10 cellular contexts compared by ENCODE assay signal in genomic region chr4:4327652-4328121, GRCh38. TPM values are rescaled to one million over a fixed set of nuclear protein-coding genes. Genes with fewer than 3 reads are reported as not detected.
A peak's percentile ranks its signal among the peaks of the same experiment; 100 is the strongest.
DNase-seq lines count a peak whose midpoint lies in the region; ATAC-seq, FAIRE-seq and TF ChIP-seq lines count a peak whose summit lies in the region.
"Had no signal": no experiment of that assay in that cellular context is flagged by ENCODE, and none has a peak within 500 bp of the region (broad histone marks: within the 10 kb centered on the region; RNA-seq: fewer than 3 reads in every experiment).

No MANE protein-coding gene starts in this region.

- CTCF ChIA-PET in A549 (lab: Yijun Ruan, JAX) = no interaction called here

- TF ChIP-seq CTCF in A549 (IDR thresholded peaks at IDR 0.05) (no peak), astrocyte of the spinal cord (IDR thresholded peaks at IDR 0.05; ENCODE audit: low read depth, low read length) (peak; percentile 43)

- no peak for TF ChIP-seq POLR2A in A549 (IDR thresholded peaks at IDR 0.05; ENCODE audit: low read length)

- in situ Hi-C loops in GM23248 (cut with MboI) = no loop called here
- in situ Hi-C loops in astrocyte of the spinal cord (cut with HindIII; ENCODE audit: low sequenced_read_pairs) = no loop called here

- H3K36me3 ChIP-seq in GM23248 (ENCODE audit: low read depth) (no peaks in the 10 kb centered on the region), iPS-18a (ENCODE audit: control insufficient read depth, low read depth, low read length) (no peaks in the 10 kb centered on the region)
- H3K36me3 ChIP-seq: MG63 had no signal

- H3K9me3 ChIP-seq in A549 = no peaks in the 10 kb centered on the region
- H3K9me3 ChIP-seq in GM23248 (ENCODE audit: low read depth) = no peaks in the 10 kb centered on the region
- no peaks in the 10 kb centered on the region for H3K9me3 ChIP-seq in iPS-18a (ENCODE audit: control insufficient read depth, low read depth, low read length)
- H3K9me3 ChIP-seq: MG63 had no signal

- no peaks in the 10 kb centered on the region for H3K4me1 ChIP-seq in A549
- no peaks in the 10 kb centered on the region for H3K4me1 ChIP-seq in GM23248 (ENCODE audit: insufficient read depth)
- peaks cover 3% of the 10 kb centered on the region for H3K4me1 ChIP-seq in iPS-18a (ENCODE audit: control insufficient read depth, low read depth, low read length)

- no peak overlapping the region for H3K9ac ChIP-seq in GM23248
- H3K9ac ChIP-seq in iPS-18a (ENCODE audit: low read length) = no peak overlapping the region

- DNase-seq in A549 (ENCODE audit: low read depth in 1 of 2, low spot score in 1 of 2) = peak; percentile 10 to 11
- DNase-seq in GM23248 = peak; percentile 30
- DNase-seq in astrocyte of the spinal cord (ENCODE audit: low read depth, low spot score) = no peak
- DNase-seq in NCI-H1694 (lab: John Stamatoyannopoulos, UW) = no peak
- DNase-seq in NCI-H1092 (lab: John Stamatoyannopoulos, UW) = no peak
- DNase-seq: activated CD4-positive, alpha-beta T cell treated with anti-CD3 and anti-CD28 coated beads, Interleukin-2, amount 50 U/mL, for 1 hour; MG63 had no signal

- no peaks in the 10 kb centered on the region for H4K20me1 ChIP-seq in GM23248 (ENCODE audit: insufficient read depth)

- peaks cover 6% of the 10 kb centered on the region for H3F3A ChIP-seq in GM23248 (ENCODE audit: insufficient read depth)

- POLR2A ChIA-PET in A549 (lab: Yijun Ruan, JAX) = no interaction called here

- WGBS in A549 (ENCODE audit: missing lambda C conversion rate) = 74% methylated on average over 20 of the region's 22 CpGs
- 39 to 47% methylated on average over 22 of the region's 22 CpGs for WGBS in GM23248 (ENCODE audit: low coverage in 1 of 2, low lambda C conversion rate in 2 of 2, missing lambda C conversion rate in 2 of 2), 2 experiments

- TF ChIP-seq EP300 in A549 (IDR thresholded peaks at IDR 0.05) = no peak

- H3K79me2 ChIP-seq in GM23248 (ENCODE audit: insufficient read depth) = no peaks in the 10 kb centered on the region

- no peak overlapping the region for H3K4me3 ChIP-seq in A549
- no peak overlapping the region for H3K4me3 ChIP-seq in GM23248
- H3K4me3 ChIP-seq in astrocyte of the spinal cord (ENCODE audit: low read depth, low read length) = no peak overlapping the region
- peak overlapping the region; percentile 7 for H3K4me3 ChIP-seq in iPS-18a (ENCODE audit: low read length)
- H3K4me3 ChIP-seq: MG63 had no signal

- H3K9me2 ChIP-seq in GM23248 (ENCODE audit: insufficient read depth) = no peaks in the 10 kb centered on the region

- ATAC-seq in A549 (peak; percentile 47 to 69; a peak in 5 of 6 replicates), HG03097 (IDR thresholded peaks at IDR 0.05; ENCODE audit: low FRiP score, unreplicated experiment) (no peak), HG03432 (IDR thresholded peaks at IDR 0.05; ENCODE audit: unreplicated experiment) (no peak)

- no peak for FAIRE-seq in A549 (lab: Jason Lieb, UNC)

- no peak overlapping the region for H3K27ac ChIP-seq in A549
- no peak overlapping the region for H3K27ac ChIP-seq in GM23248
- H3K27ac ChIP-seq in iPS-18a (ENCODE audit: low read length) = no peak overlapping the region

- H3K4me2 ChIP-seq in A549 (no peak overlapping the region), GM23248 (ENCODE audit: unreplicated experiment) (no peak overlapping the region)

- H2AFZ ChIP-seq in GM23248 = no peak overlapping the region

- H3K27me3 ChIP-seq in GM23248 (replicated peaks; ENCODE audit: insufficient read depth) (no peaks in the 10 kb centered on the region), iPS-18a (ENCODE audit: control insufficient read depth, insufficient read depth, low read length) (no peaks in the 10 kb centered on the region)
- H3K27me3 ChIP-seq: MG63 had no signal

- no peak for TF ChIP-seq RAD21 in A549 (conservative IDR thresholded peaks at IDR 0.05 in 1 of 2, IDR thresholded peaks at IDR 0.05 in 1 of 2)

TF ChIP-seq in A549, 52 proteins besides CTCF, POLR2A, EP300 and RAD21:
- TF ChIP-seq MAFK (IDR thresholded peaks at IDR 0.05; ENCODE audit: partially characterized antibody) (no peak), ZNF302 (CRISPR knock-in tag; IDR thresholded peaks at IDR 0.05) (no peak), PBX3 (IDR thresholded peaks at IDR 0.05) (no peak), ATOH8 (CRISPR knock-in tag; IDR thresholded peaks at IDR 0.05; ENCODE audit: low read depth) (no peak)

RNA-seq across cellular contexts. Expression of gene ZBTB49, which starts 37.6 kb away (rescaled TPM):
- 3.1 and 4.1 TPM in 2 replicates for polyA plus RNA-seq in A549 (2011; rRNA removed)
- 1.4 and 1.6 TPM in 2 replicates for polyA plus RNA-seq in A549 (2012; cell fraction: cytosol; rRNA removed)
- polyA plus RNA-seq in A549 (2012; cell fraction: nucleus; rRNA removed) = 2.2 and 2.8 TPM in 2 replicates
- polyA plus RNA-seq in A549 (2017; fragmentation: RNase III; extraction: RNeasy Plus Mini Kit Qiagen cat#74134 plus additional on column Dnase treatment) = 1.9 to 2.2 TPM (median 2.0 TPM) in 3 replicates
- 4.9 and 5.7 TPM in 2 replicates for polyA minus RNA-seq in A549 (2011; rRNA and poly(A)+ RNA removed)
- total RNA-seq in GM23248 (2014; rRNA removed; shearing (Covaris generic)) = 2.9 and 3.9 TPM in 2 replicates
- polyA plus RNA-seq in GM23248 (2016; fragmentation: Nextera tagmentation; extraction: Ambion mirVana) = 1.6 and 1.9 TPM in 2 replicates

RNA-seq across cellular contexts. Expression of gene LYAR, which starts 37.7 kb away (rescaled TPM):
- 12.6 and 20.5 TPM in 2 replicates for polyA plus RNA-seq in A549 (2011; rRNA removed)
- 5.7 and 9.0 TPM in 2 replicates for polyA plus RNA-seq in A549 (2012; cell fraction: cytosol; rRNA removed)
- polyA plus RNA-seq in A549 (2012; cell fraction: nucleus; rRNA removed) = 2.2 and 5.6 TPM in 2 replicates
- 26.4 to 29.1 TPM (median 28.1 TPM) in 3 replicates for polyA plus RNA-seq in A549 (2017; fragmentation: RNase III; extraction: RNeasy Plus Mini Kit Qiagen cat#74134 plus additional on column Dnase treatment)
- 1.9 and 2.2 TPM in 2 replicates for polyA minus RNA-seq in A549 (2011; rRNA and poly(A)+ RNA removed)
- 6.7 and 11.9 TPM in 2 replicates for total RNA-seq in GM23248 (2014; rRNA removed; shearing (Covaris generic))
- polyA plus RNA-seq in GM23248 (2016; fragmentation: Nextera tagmentation; extraction: Ambion mirVana) = 15.1 and 16.9 TPM in 2 replicates

RNA-seq across cellular contexts. Expression of gene NSG1, which starts 59.2 kb away (rescaled TPM):
- 0.34 and 0.44 TPM in 2 replicates for polyA plus RNA-seq in A549 (2011; rRNA removed)
- polyA plus RNA-seq in A549 (2012; cell fraction: cytosol; rRNA removed) = 0.40 and 0.56 TPM in 2 replicates
- 0.22 and 0.40 TPM in 2 replicates for polyA plus RNA-seq in A549 (2012; cell fraction: nucleus; rRNA removed)
- polyA plus RNA-seq in A549 (2017; fragmentation: RNase III; extraction: RNeasy Plus Mini Kit Qiagen cat#74134 plus additional on column Dnase treatment) = 0.25 to 0.49 TPM (median 0.26 TPM) in 3 replicates
- not detected in 2 replicates for polyA minus RNA-seq in A549 (2011; rRNA and poly(A)+ RNA removed)
- 0.86 TPM in 1 of 2 replicates, not detected in the other for total RNA-seq in GM23248 (2014; rRNA removed; shearing (Covaris generic))
- polyA plus RNA-seq in GM23248 (2016; fragmentation: Nextera tagmentation; extraction: Ambion mirVana) = 0.16 and 0.31 TPM in 2 replicates

Comparison
In these comparisons a context has a peak if more than half of its experiments do, and no peak if none do; other contexts are left out.
1. ATAC-seq: peak in A549 (2 of 2); none in HG03097 (single experiment) and HG03432 (single experiment).
2. DNase-seq: peak in A549 (2 of 2) and GM23248 (single experiment); none in astrocyte of the spinal cord (single experiment), NCI-H1694 (single experiment) and NCI-H1092 (single experiment).